In genomic region chr1:40315795-40316594, GRCh38 we compare ENCODE assay signal across 9 cellular contexts. TPM values are rescaled to one million over a fixed set of nuclear protein-coding genes. Genes with fewer than 3 reads are reported as not detected.
A peak's percentile ranks its signal among the peaks of the same experiment; 100 is the strongest.
DNase-seq lines count a peak whose midpoint lies in the region; ATAC-seq and TF ChIP-seq lines count a peak whose summit lies in the region.
"Had no signal": no experiment of that assay in that cellular context is flagged by ENCODE, and none has a peak within 500 bp of the region (broad histone marks: within the 10 kb centered on the region; RNA-seq: fewer than 3 reads in every experiment).

No MANE protein-coding gene starts in this region.

- in situ Hi-C loops in Panc1 (cut with HindIII; ENCODE audit: low pct_unique_long_range_greater_than_20kb, low sequenced_read_pairs) (no loop called here), brain microvascular endothelial cell (cut with HindIII; ENCODE audit: low pct_ligation_motif_present, low sequenced_read_pairs) (no loop called here)

- CTCF ChIA-PET in Panc1 (lab: Charles Lee) = interaction anchor here (0.6 to 2.1 kb wide), 9 partner anchors 10 to 233 kb away, joined by 3 to 8 read pairs (median 4); no protein-coding TSS in a partner anchor

- intact Hi-C loops in Panc1 (cut with micrococcal nuclease; ENCODE audit: unreplicated experiment) = no loop called here

- H3K9me3 ChIP-seq in Panc1 (ENCODE audit: control insufficient read depth, insufficient read depth, low read depth, low read length) = no peaks in the 10 kb centered on the region

- H3K27ac ChIP-seq in Panc1 (ENCODE audit: low read length) (no peak overlapping the region), brain microvascular endothelial cell (no peak overlapping the region), layer of hippocampus (ENCODE audit: low read depth, low read length) (peak overlapping the region; percentile 98)
- H3K27ac ChIP-seq: C4-2B had no signal

- peak overlapping the region; percentile 42 to 57 for H3K4me3 ChIP-seq in Panc1 (ENCODE audit: low read depth in 2 of 2, low read length in 2 of 2)
- peak overlapping the region; percentile 38 for H3K4me3 ChIP-seq in brain microvascular endothelial cell (ENCODE audit: low read depth, low read length)

- H3K4me1 ChIP-seq in Panc1 (ENCODE audit: control insufficient read depth, insufficient read depth, low read length) = no peaks in the 10 kb centered on the region; the same call in none of the 2 replicates

- ATAC-seq in Panc1 (peak; percentile 32), HG02852 (IDR thresholded peaks at IDR 0.05; ENCODE audit: unreplicated experiment) (no peak), GM21528 (IDR thresholded peaks at IDR 0.05; ENCODE audit: low FRiP score, unreplicated experiment) (no peak)

- no TSS peak for BruUV-seq in Panc1 (replicated peaks; lab: Mats Ljungman, UMichigan)

- POLR2A ChIA-PET in Panc1 (lab: Charles Lee) = no interaction called here

- TF ChIP-seq CTCF in Panc1 (IDR thresholded peaks at IDR 0.05) = no peak
- no peak for TF ChIP-seq CTCF in brain microvascular endothelial cell (IDR thresholded peaks at IDR 0.05; ENCODE audit: low read depth, low read length, missing control alignments)

- H3K36me3 ChIP-seq in Panc1 (ENCODE audit: control insufficient read depth, insufficient read depth, low read length) (no peaks in the 10 kb centered on the region), brain microvascular endothelial cell (replicated peaks) (no peaks in the 10 kb centered on the region)

- H3K27me3 ChIP-seq in Panc1 (ENCODE audit: control insufficient read depth, insufficient read depth, low read length) (no peaks in the 10 kb centered on the region; the same call in 1 of the 2 replicates), brain microvascular endothelial cell (replicated peaks) (peaks cover 28% of the 10 kb centered on the region), layer of hippocampus (ENCODE audit: control insufficient read depth, insufficient read depth, low read length) (no peaks in the 10 kb centered on the region)

- peak; percentile 7 for DNase-seq in NCI-H1694 treated with DMSO at 0.1 percent for 48 hours (lab: John Stamatoyannopoulos, UW)
- DNase-seq in NCI-H1694 (lab: John Stamatoyannopoulos, UW) = no peak
- DNase-seq in Panc1 (ENCODE audit: low read depth, low spot score) = no peak
- no peak for DNase-seq in brain microvascular endothelial cell
- DNase-seq in stimulated activated CD4-positive, alpha-beta T cell treated with anti-CD3 and anti-CD28 coated beads, Interleukin-4, amount 100 ng/mL, for 4 hours = peak; percentile 15 to 19

RNA-seq across cellular contexts. Expression of gene COL9A2, which starts 1.1 kb away (rescaled TPM):
- total RNA-seq in Panc1 (2021; ENCODE audit: unreplicated experiment) = 2.9 TPM
- 1.7 TPM for polyA plus RNA-seq in Panc1 (2012; ENCODE audit: insufficient read length)

RNA-seq across cellular contexts. Expression of gene SMAP2, which starts 57.5 kb away (rescaled TPM):
- total RNA-seq in Panc1 (2021; ENCODE audit: unreplicated experiment) = 21.5 TPM
- polyA plus RNA-seq in Panc1 (2012; ENCODE audit: insufficient read length) = 17.5 TPM

RNA-seq across cellular contexts. Expression of gene ZMPSTE24, which starts 58.0 kb away (rescaled TPM):
- 65.4 TPM for total RNA-seq in Panc1 (2021; ENCODE audit: unreplicated experiment)
- 44.5 TPM for polyA plus RNA-seq in Panc1 (2012; ENCODE audit: insufficient read length)

Comparison
In these comparisons a context has a peak if more than half of its experiments do, and no peak if none do; other contexts are left out.
1. DNase-seq: peak in NCI-H1694 treated with DMSO at 0.1 percent for 48 hours (single experiment) and stimulated activated CD4-positive, alpha-beta T cell treated with anti-CD3 and anti-CD28 coated beads, Interleukin-4, amount 100 ng/mL, for 4 hours (2 of 2); none in NCI-H1694 (single experiment), Panc1 (single experiment) and brain microvascular endothelial cell (single experiment).